In genomic region chr14:96094211-96094610, GRCh38 we compare ENCODE assay signal across 24 cellular contexts.
"Had no signal": no experiment of that assay in that cellular context is flagged by ENCODE, and none has a peak within 500 bp of the region (broad histone marks: within the 10 kb centered on the region; RNA-seq: fewer than 3 reads in every experiment).

No MANE protein-coding gene starts in this region.

- H3K36me3 Mint-ChIP-seq: memory B cell; naive B cell; stimulated activated memory B cell treated with anti-CD40 and anti-IgM and Interleukin-4, amounts not matched to agents 10 μg/mL and 1 μg/mL and 100 μg/mL, for 72 hours had no signal

- H3K4me1 ChIP-seq: colonic mucosa, foreskin keratinocyte, parathyroid adenoma, prostate gland had no signal

- H3K4me1 Mint-ChIP-seq: memory B cell; stimulated activated memory B cell treated with anti-CD40 and anti-IgM and Interleukin-4, amounts not matched to agents 10 μg/mL and 1 μg/mL and 100 μg/mL, for 72 hours had no signal

- H3K27ac ChIP-seq: colonic mucosa, esophagus squamous epithelium, foreskin keratinocyte, hepatocyte, left ventricle myocardium inferior, lower lobe of right lung, parathyroid adenoma, prostate gland, tibial artery had no signal

- ATAC-seq: foreskin keratinocyte; left cardiac atrium; lower lobe of right lung; right lobe of liver; stimulated activated memory B cell treated with anti-CD40 and anti-IgM and Interleukin-4, amounts not matched to agents 10 μg/mL and 1 μg/mL and 100 μg/mL, for 72 hours had no signal

- DNase-seq: colonic mucosa; dermis blood vessel endothelial cell; esophagus squamous epithelium; foreskin keratinocyte; kidney; left cardiac atrium; left ventricle myocardium inferior; lower lobe of right lung; naive B cell; occipital lobe; retina; spleen; stimulated activated CD4-positive, alpha-beta T cell treated with anti-CD3 and anti-CD28 coated beads, Interleukin-15, amount 100 ng/mL, for 24 hours; stimulated activated CD4-positive, alpha-beta T cell treated with anti-CD3 and anti-CD28 coated beads, Interleukin-1b, Interleukin-23, amount 100 ng/mL, for 48 hours; stimulated activated CD4-positive, alpha-beta T cell treated with anti-CD3 and anti-CD28 coated beads, Interleukin-4, amount 100 ng/mL, for 24 hours had no signal

- H3K4me3 Mint-ChIP-seq: memory B cell; naive B cell; nephron; stimulated activated memory B cell treated with anti-CD40 and anti-IgM and Interleukin-4, amounts not matched to agents 10 μg/mL and 1 μg/mL and 100 μg/mL, for 72 hours; stimulated activated naive CD8-positive, alpha-beta T cell treated with anti-CD3 and anti-CD28 coated beads, Interleukin-15, Interleukin-2, amounts not matched to agents 100 ng/mL and 50 ng/mL, for 24 hours had no signal

- H3K9me3 Mint-ChIP-seq: memory B cell; naive B cell; nephron; stimulated activated memory B cell treated with anti-CD40 and anti-IgM and Interleukin-4, amounts not matched to agents 10 μg/mL and 1 μg/mL and 100 μg/mL, for 72 hours; stimulated activated naive CD8-positive, alpha-beta T cell treated with anti-CD3 and anti-CD28 coated beads, Interleukin-15, Interleukin-2, amounts not matched to agents 100 ng/mL and 50 ng/mL, for 24 hours had no signal

- H3K27ac Mint-ChIP-seq: memory B cell; nephron; stimulated activated memory B cell treated with anti-CD40 and anti-IgM and Interleukin-4, amounts not matched to agents 10 μg/mL and 1 μg/mL and 100 μg/mL, for 72 hours; stimulated activated naive CD8-positive, alpha-beta T cell treated with anti-CD3 and anti-CD28 coated beads, Interleukin-15, Interleukin-2, amounts not matched to agents 100 ng/mL and 50 ng/mL, for 24 hours had no signal

- H3K4me3 ChIP-seq: colonic mucosa, esophagus squamous epithelium, hepatocyte, left ventricle myocardium inferior, lower lobe of right lung, prostate gland, right lobe of liver, spleen, tibial artery had no signal

- H3K27me3 ChIP-seq: colonic mucosa, hepatocyte, right lobe of liver had no signal

- H3K36me3 ChIP-seq: colonic mucosa, left ventricle myocardium inferior, lower lobe of right lung, prostate gland, right lobe of liver, spleen had no signal

- H3K9me3 ChIP-seq: colonic mucosa, esophagus squamous epithelium, left ventricle myocardium inferior, lower lobe of right lung, prostate gland, right lobe of liver, spleen, tibial artery had no signal
